In genomic region chr18:23302852-23303527, GRCh38 we compare ENCODE assay signal across 12 cellular contexts.
DNase-seq lines count a peak whose midpoint lies in the region; ATAC-seq and TF ChIP-seq lines count a peak whose summit lies in the region.
"Had no signal": no experiment of that assay in that cellular context is flagged by ENCODE, and none has a peak within 500 bp of the region (broad histone marks: within the 10 kb centered on the region; RNA-seq: fewer than 3 reads in every experiment).

No MANE protein-coding gene starts in this region.

- TF ChIP-seq CTCF in fibroblast of the aortic adventitia (IDR thresholded peaks at IDR 0.05; ENCODE audit: insufficient read depth, low read length) = no peak

- DNase-seq in GDM1 (lab: John Stamatoyannopoulos, UW) = peak; percentile 11
- peak; percentile 34 for DNase-seq in UCSD-AML1 (lab: John Stamatoyannopoulos, UW; ENCODE audit: unreplicated experiment)
- peak; percentile 83 for DNase-seq in fibroblast of the aortic adventitia (ENCODE audit: low read depth)
- peak; percentile 95 for DNase-seq in pulmonary artery endothelial cell (ENCODE audit: low read depth, low spot score)
- DNase-seq in DMS79 treated with DMSO at 0.1 percent for 48 hours (lab: John Stamatoyannopoulos, UW) = no peak
- DNase-seq in putamen (ENCODE audit: low spot score) = no peak
- no peak for DNase-seq in NCI-H2029 (lab: John Stamatoyannopoulos, UW)
- DNase-seq: activated CD8-positive, alpha-beta memory T cell treated with anti-CD3 and anti-CD28 coated beads, Interleukin-2, amount 10 ng/mL, durations not matched to agents 7 days and 5 days; NCI-H345; nucleus accumbens; transverse colon had no signal

- H3K4me3 ChIP-seq in fibroblast of the aortic adventitia (ENCODE audit: low read depth, low read length) = no peak overlapping the region
- H3K4me3 ChIP-seq: transverse colon had no signal

- ATAC-seq in HG03097 (IDR thresholded peaks at IDR 0.05; ENCODE audit: low FRiP score, unreplicated experiment) = no peak
- ATAC-seq: activated CD8-positive, alpha-beta memory T cell treated with anti-CD3 and anti-CD28 coated beads, Interleukin-2, amount 10 ng/mL, durations not matched to agents 7 days and 5 days had no signal

Comparison
In these comparisons a context has a peak if more than half of its experiments do, and no peak if none do; other contexts are left out.
1. DNase-seq: peak in GDM1 (single experiment), UCSD-AML1 (single experiment), fibroblast of the aortic adventitia (single experiment) and pulmonary artery endothelial cell (single experiment); none in DMS79 treated with DMSO at 0.1 percent for 48 hours (single experiment), putamen (single experiment) and NCI-H2029 (single experiment).